Comparison of ENCODE assay signal across 20 cellular contexts in the genomic region with DNA sequence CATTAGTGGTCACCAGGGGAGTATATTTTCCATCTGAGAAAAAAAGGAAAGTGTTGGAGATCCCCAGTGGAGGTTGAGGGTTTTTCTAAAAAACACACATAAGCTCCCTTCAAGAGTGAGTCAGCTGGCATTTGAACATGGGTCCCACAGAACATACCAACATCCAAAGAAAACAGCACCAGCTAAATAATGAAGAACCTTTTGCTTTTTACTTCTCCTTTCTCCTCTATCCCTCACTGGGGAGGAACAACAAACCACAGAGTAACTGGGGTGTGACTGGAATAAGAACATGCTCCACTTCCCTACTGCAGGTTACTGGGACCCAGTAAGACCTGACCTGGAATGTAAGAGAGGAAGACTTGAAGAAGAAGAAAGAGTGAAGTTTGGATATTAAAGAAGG. TPM values are rescaled to one million over a fixed set of nuclear protein-coding genes. Genes with fewer than 3 reads are reported as not detected.
DNase-seq lines count a peak whose midpoint lies in the region; ATAC-seq and TF ChIP-seq lines count a peak whose summit lies in the region.
"Had no signal": no experiment of that assay in that cellular context is flagged by ENCODE, and none has a peak within 500 bp of the region (broad histone marks: within the 10 kb centered on the region; RNA-seq: fewer than 3 reads in every experiment).

No MANE protein-coding gene starts in this region.

- H3K4me2 ChIP-seq in DOHH2 (ENCODE audit: low read length) = peak overlapping the region; percentile 10

- ATAC-seq in activated T-cell treated with anti-CD3 and anti-CD28 coated beads, Interleukin-2, amount 50 U/mL, for 72 hours (replicated peaks in 1 of 2) = no peak

- TF ChIP-seq CTCF in DOHH2 (IDR thresholded peaks at IDR 0.05; ENCODE audit: low read depth, low read length, poor library complexity, severe bottlenecking) = no peak
- TF ChIP-seq CTCF in testis (IDR thresholded peaks at IDR 0.05) = no peak
- TF ChIP-seq CTCF in type B pancreatic cell (conservative IDR thresholded peaks at IDR 0.05) = no peak

- H3K36me3 Mint-ChIP-seq in activated T-cell treated with anti-CD3 and anti-CD28 coated beads, Interleukin-2, amount 50 U/mL, for 72 hours (ENCODE audit: insufficient read depth in 2 of 2) = no peaks in the 10 kb centered on the region
- no peaks in the 10 kb centered on the region for H3K36me3 Mint-ChIP-seq in type B pancreatic cell
- H3K36me3 Mint-ChIP-seq: activated CD4-positive, alpha-beta memory T cell treated with anti-CD3 and anti-CD28 coated beads for 36 hours had no signal

- H3K9me3 Mint-ChIP-seq in activated T-cell treated with anti-CD3 and anti-CD28 coated beads, Interleukin-2, amount 50 U/mL, for 72 hours = no peaks in the 10 kb centered on the region
- H3K9me3 Mint-ChIP-seq in type B pancreatic cell = no peaks in the 10 kb centered on the region
- H3K9me3 Mint-ChIP-seq: activated CD4-positive, alpha-beta memory T cell treated with anti-CD3 and anti-CD28 coated beads for 36 hours had no signal

- H3K4me3 Mint-ChIP-seq in activated T-cell treated with anti-CD3 and anti-CD28 coated beads, Interleukin-2, amount 50 U/mL, for 72 hours = no peak overlapping the region
- no peak overlapping the region for H3K4me3 Mint-ChIP-seq in type B pancreatic cell
- H3K4me3 Mint-ChIP-seq: activated CD4-positive, alpha-beta memory T cell treated with anti-CD3 and anti-CD28 coated beads for 36 hours had no signal

- no peak for TF ChIP-seq POLR2A in testis (IDR thresholded peaks at IDR 0.05)

- no peak overlapping the region for H3K27ac ChIP-seq in DOHH2 (ENCODE audit: low read depth, low read length)
- H3K27ac ChIP-seq in testis = no peak overlapping the region
- H3K27ac ChIP-seq: prostate gland, upper lobe of left lung had no signal

- H3K27me3 ChIP-seq in DOHH2 (ENCODE audit: control insufficient read depth, low read length) (peaks cover 24% of the 10 kb centered on the region), testis (no peaks in the 10 kb centered on the region)
- H3K27me3 ChIP-seq: upper lobe of left lung had no signal

- H3K27me3 Mint-ChIP-seq in activated T-cell treated with anti-CD3 and anti-CD28 coated beads, Interleukin-2, amount 50 U/mL, for 72 hours (ENCODE audit: low read depth) = peaks cover 2% of the 10 kb centered on the region
- no peaks in the 10 kb centered on the region for H3K27me3 Mint-ChIP-seq in type B pancreatic cell
- H3K27me3 Mint-ChIP-seq: activated CD4-positive, alpha-beta memory T cell treated with anti-CD3 and anti-CD28 coated beads for 36 hours had no signal

- peaks cover 22% of the 10 kb centered on the region for H3K4me1 ChIP-seq in DOHH2 (ENCODE audit: control insufficient read depth, low read length)
- no peaks in the 10 kb centered on the region for H3K4me1 ChIP-seq in testis
- H3K4me1 ChIP-seq: Caco-2, prostate gland had no signal

- H3F3A ChIP-seq in DOHH2 (ENCODE audit: control insufficient read depth, insufficient read depth) = no peaks in the 10 kb centered on the region

- H3K36me3 ChIP-seq in DOHH2 (ENCODE audit: control insufficient read depth, low read length) (no peaks in the 10 kb centered on the region), testis (ENCODE audit: low read depth, missing control alignments) (no peaks in the 10 kb centered on the region)
- H3K36me3 ChIP-seq: prostate gland, upper lobe of left lung had no signal

- H3K27ac Mint-ChIP-seq in activated T-cell treated with anti-CD3 and anti-CD28 coated beads, Interleukin-2, amount 50 U/mL, for 72 hours = no peak overlapping the region
- H3K27ac Mint-ChIP-seq in type B pancreatic cell = no peak overlapping the region
- H3K27ac Mint-ChIP-seq: activated CD4-positive, alpha-beta memory T cell treated with anti-CD3 and anti-CD28 coated beads for 36 hours had no signal

- intact Hi-C loops in testis (cut with DNase I; ENCODE audit: low total_unique reads) = no loop called here

- H3K79me2 ChIP-seq in DOHH2 (ENCODE audit: control insufficient read depth, low read length) = no peaks in the 10 kb centered on the region

- H3K9me2 ChIP-seq in DOHH2 (replicated peaks; ENCODE audit: control insufficient read depth, low read length) = no peaks in the 10 kb centered on the region

- H4K20me1 ChIP-seq in DOHH2 (ENCODE audit: control insufficient read depth, insufficient read depth, low read depth, low read length) = no peaks in the 10 kb centered on the region

- H3K9me3 ChIP-seq in DOHH2 (ENCODE audit: control insufficient read depth, insufficient read depth, low read length) (no peaks in the 10 kb centered on the region), testis (no peaks in the 10 kb centered on the region)
- H3K9me3 ChIP-seq: Caco-2, prostate gland, upper lobe of left lung had no signal

- H3K4me3 ChIP-seq in DOHH2 (ENCODE audit: low read length) (0 out of 2 replicates have a peak overlapping the region, but pooled peaks have one; percentile 0), testis (no peak overlapping the region)
- H3K4me3 ChIP-seq: coronary artery, prostate gland, upper lobe of left lung had no signal

- DNase-seq in NOMO-1 (lab: John Stamatoyannopoulos, UW; ENCODE audit: unreplicated experiment in 2 of 2) (peak; percentile 13 to 61), astrocyte of the hippocampus (ENCODE audit: low read depth, low spot score) (peak; percentile 81), pons (ENCODE audit: low spot score) (peak; percentile 28), testis (no peak), type B pancreatic cell (ENCODE audit: extremely low spot score, unreplicated experiment) (no peak), NCI-H1092 treated with DMSO at 0.1 percent for 48 hours (lab: John Stamatoyannopoulos, UW) (no peak)
- no peak for DNase-seq in activated T-cell treated with anti-CD3 and anti-CD28 coated beads, Interleukin-2, amount 50 U/mL, for 72 hours
- DNase-seq: activated CD4-positive, alpha-beta memory T cell treated with anti-CD3 and anti-CD28 coated beads for 36 hours; activated effector memory CD4-positive, alpha-beta T cell treated with Interleukin-2 at 50 U/mL for 16 hours; aorta; Caco-2; erythroblast; left cardiac atrium; NCI-H2029; NCI-H774; T1000; upper lobe of left lung had no signal

- peaks cover 10% of the 10 kb centered on the region for H3K4me1 Mint-ChIP-seq in activated T-cell treated with anti-CD3 and anti-CD28 coated beads, Interleukin-2, amount 50 U/mL, for 72 hours (ENCODE audit: low read depth)
- peaks cover 22% of the 10 kb centered on the region for H3K4me1 Mint-ChIP-seq in type B pancreatic cell (ENCODE audit: unreplicated experiment)

RNA-seq across cellular contexts. Expression of gene RAPH1, which starts 56.5 kb away (rescaled TPM):
- 1 to 10 TPM; 3.7 to 6.0 TPM for total RNA-seq in activated T-cell treated with anti-CD3 and anti-CD28 coated beads, Interleukin-2, amount 50 U/mL, for 72 hours
- total RNA-seq in testis = 10 to 100 TPM; 31.1 to 36.5 TPM
- polyA plus RNA-seq in testis (ENCODE audit: insufficient read depth, low read depth, low replicate concordance) = 22.1 TPM
- 15.4 and 25.7 TPM in 2 replicates for total RNA-seq in type B pancreatic cell (ENCODE audit: low replicate concordance)

Comparison
In these comparisons a context has a peak if more than half of its experiments do, and no peak if none do; other contexts are left out.
1. DNase-seq: peak in NOMO-1 (2 of 2), astrocyte of the hippocampus (single experiment) and pons (single experiment); none in activated T-cell treated with anti-CD3 and anti-CD28 coated beads, Interleukin-2, amount 50 U/mL, for 72 hours (0 of 2), testis (single experiment), type B pancreatic cell (single experiment) and NCI-H1092 treated with DMSO at 0.1 percent for 48 hours (single experiment).